ENCODE assay signal across 1 cellular context in genomic region chr1:50271337-50271736, GRCh38.
TF ChIP-seq lines count a peak whose summit lies in the region.

No MANE protein-coding gene starts in this region.

TF ChIP-seq in GM23338, 12 proteins besides CTCF, POLR2A, EP300 and RAD21 (continued from another document):
- TF ChIP-seq ZNF462 (CRISPR knock-in tag; IDR thresholded peaks at IDR 0.05) (no peak), POLR2AphosphoS5 (IDR thresholded peaks at IDR 0.05; ENCODE audit: low read depth) (no peak)
